14 cellular contexts compared by ENCODE assay signal in the genomic region with DNA sequence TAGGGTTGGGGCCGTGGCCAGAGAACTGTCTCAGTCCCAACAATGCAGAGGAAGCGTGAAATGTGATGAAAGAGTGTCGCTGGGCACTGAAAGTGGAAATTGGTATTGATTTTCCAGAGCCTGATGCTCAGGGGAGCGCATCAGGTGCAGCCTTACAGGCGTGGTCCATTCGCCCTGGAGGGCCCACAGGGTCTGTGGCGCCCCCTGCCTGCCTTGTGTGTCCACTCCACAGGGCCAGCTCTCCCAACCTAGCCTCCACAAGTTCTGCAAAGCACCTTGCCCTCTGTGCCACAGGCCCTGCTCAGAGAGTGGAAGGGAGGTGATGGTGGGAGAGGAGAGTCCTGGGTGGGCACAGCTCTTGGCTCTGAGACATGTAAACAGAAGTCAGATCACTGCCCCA. TPM values are rescaled to one million over a fixed set of nuclear protein-coding genes. Genes with fewer than 3 reads are reported as not detected.
DNase-seq lines count a peak whose midpoint lies in the region; ATAC-seq and TF ChIP-seq lines count a peak whose summit lies in the region.
"Had no signal": no experiment of that assay in that cellular context is flagged by ENCODE, and none has a peak within 500 bp of the region (broad histone marks: within the 10 kb centered on the region; RNA-seq: fewer than 3 reads in every experiment).

No MANE protein-coding gene starts in this region.

- H4K91ac ChIP-seq in mesenchymal stem cell (ENCODE audit: low read length): no peak overlapping the region

- H3K27ac ChIP-seq in PC-3 (ENCODE audit: low read length): no peak overlapping the region
- no peak overlapping the region for H3K27ac ChIP-seq in ovary
- H3K27ac ChIP-seq in mesenchymal stem cell (ENCODE audit: low read length, poor library complexity, severe bottlenecking): no peak overlapping the region
- H3K27ac ChIP-seq in CD8-positive, alpha-beta memory T cell (ENCODE audit: low read depth, low read length): no peak overlapping the region
- H3K27ac ChIP-seq: adrenal gland, tibial nerve had no signal

- H3K9me2 ChIP-seq in PC-3 (replicated peaks; ENCODE audit: low read length): no peaks in the 10 kb centered on the region

- TF ChIP-seq CTCF in GM12865 (IDR thresholded peaks at IDR 0.05; ENCODE audit: insufficient read depth, low read depth, low read length, missing control alignments) (peak; percentile 24), PC-3 (conservative IDR thresholded peaks at IDR 0.05; ENCODE audit: low read depth, low read length) (0 out of 2 replicates have a peak, but pooled peaks have one; percentile 22), kidney epithelial cell (IDR thresholded peaks at IDR 0.05; ENCODE audit: insufficient read depth, low read length, poor library complexity, severe bottlenecking) (peak; percentile 14), ovary (IDR thresholded peaks at IDR 0.05) (no peak)

- H2BK15ac ChIP-seq in mesenchymal stem cell (ENCODE audit: low read depth, poor library complexity, severe bottlenecking): no peak overlapping the region

- H3K9me3 Mint-ChIP-seq in CD8-positive, alpha-beta memory T cell: no peaks in the 10 kb centered on the region
- H3K9me3 Mint-ChIP-seq: activated CD4-positive, alpha-beta T cell treated with anti-CD3 and anti-CD28 coated beads, Interleukin-2, amount 10 ng/mL, durations not matched to agents 24 days and 14 days had no signal

- H3K4me1 ChIP-seq in PC-3 (ENCODE audit: insufficient read depth, low read length) (no peaks in the 10 kb centered on the region), ovary (ENCODE audit: insufficient read depth) (peaks cover 2% of the 10 kb centered on the region), mesenchymal stem cell (ENCODE audit: control insufficient read depth, insufficient read depth, low read depth, low read length) (no peaks in the 10 kb centered on the region)
- H3K4me1 ChIP-seq in CD8-positive, alpha-beta memory T cell (ENCODE audit: insufficient read depth, low read length): no peaks in the 10 kb centered on the region
- H3K4me1 ChIP-seq: adrenal gland, tibial nerve had no signal

- POLR2A ChIA-PET in PC-3 (lab: Charles Lee; ENCODE audit: unreplicated experiment): no interaction called here
- POLR2A ChIA-PET in CD8-positive, alpha-beta memory T cell (lab: Charles Lee): no interaction called here

- H3K18ac ChIP-seq in mesenchymal stem cell (ENCODE audit: low read depth in 1 of 2, low read length in 2 of 2): no peak overlapping the region

- no peak overlapping the region for H3K14ac ChIP-seq in mesenchymal stem cell (ENCODE audit: low read length in 2 of 2)

- CTCF ChIA-PET in PC-3 (lab: Charles Lee): no interaction called here
- CTCF ChIA-PET in CD8-positive, alpha-beta memory T cell (lab: Charles Lee): no interaction called here

- no peak overlapping the region for H2AK5ac ChIP-seq in mesenchymal stem cell (ENCODE audit: low read length, severe bottlenecking)

- no peak overlapping the region for H2BK120ac ChIP-seq in mesenchymal stem cell (ENCODE audit: low read depth, low read length)

- peaks cover 4 to 7% of the 10 kb centered on the region in 2 donors for H3K27me3 Mint-ChIP-seq in CD8-positive, alpha-beta memory T cell

- no TSS peak for BruUV-seq in PC-3 (replicated peaks; lab: Mats Ljungman, UMichigan)

- H3K79me1 ChIP-seq in mesenchymal stem cell (replicated peaks; ENCODE audit: low read length, poor library complexity, severe bottlenecking): no peaks in the 10 kb centered on the region

- H3F3A ChIP-seq in PC-3 (ENCODE audit: low read length, unreplicated experiment): no peaks in the 10 kb centered on the region

- no peak overlapping the region for H3K4me3 Mint-ChIP-seq in CD8-positive, alpha-beta memory T cell
- H3K4me3 Mint-ChIP-seq: activated CD4-positive, alpha-beta T cell treated with anti-CD3 and anti-CD28 coated beads, Interleukin-2, amount 10 ng/mL, durations not matched to agents 24 days and 14 days had no signal

- H3K4me2 ChIP-seq in PC-3 (ENCODE audit: low read length) (no peak overlapping the region), mesenchymal stem cell (ENCODE audit: low read length, poor library complexity, severe bottlenecking) (no peak overlapping the region)

- no peaks in the 10 kb centered on the region for H3K79me2 ChIP-seq in PC-3 (ENCODE audit: low read length)

- H2BK5ac ChIP-seq in mesenchymal stem cell (ENCODE audit: low read depth, low read length, poor library complexity, severe bottlenecking): no peak overlapping the region

- DNase-seq in NCI-H1436 (lab: John Stamatoyannopoulos, UW) (peak; percentile 54), NCI-H1436 treated with DMSO at 0.1 percent for 48 hours (lab: John Stamatoyannopoulos, UW) (no peak), GM12865 (ENCODE audit: low read depth) (no peak), PC-3 (no peak), kidney epithelial cell (ENCODE audit: low read depth) (no peak), ovary (no peak), mesenchymal stem cell (no peak)
- no peak for DNase-seq in CD8-positive, alpha-beta memory T cell
- DNase-seq: activated CD4-positive, alpha-beta T cell treated with anti-CD3 and anti-CD28 coated beads, Interleukin-2, amount 10 ng/mL, durations not matched to agents 24 days and 14 days; adrenal gland; MM.1S had no signal

- H4K8ac ChIP-seq in mesenchymal stem cell (ENCODE audit: low read length): no peak overlapping the region

- H3K4me3 ChIP-seq in GM12865 (ENCODE audit: low read depth, low read length) (no peak overlapping the region), PC-3 (ENCODE audit: low read length) (no peak overlapping the region), kidney epithelial cell (ENCODE audit: low read depth, low read length) (no peak overlapping the region), ovary (no peak overlapping the region), mesenchymal stem cell (ENCODE audit: insufficient read depth in 1 of 2, low read depth in 1 of 2, low read length in 2 of 2) (no peak overlapping the region)
- no peak overlapping the region for H3K4me3 ChIP-seq in CD8-positive, alpha-beta memory T cell (ENCODE audit: low read length)
- H3K4me3 ChIP-seq: adrenal gland, tibial nerve had no signal

- H3K27ac Mint-ChIP-seq in CD8-positive, alpha-beta memory T cell: no peak overlapping the region
- H3K27ac Mint-ChIP-seq: activated CD4-positive, alpha-beta T cell treated with anti-CD3 and anti-CD28 coated beads, Interleukin-2, amount 10 ng/mL, durations not matched to agents 24 days and 14 days had no signal

- H3K9ac ChIP-seq in PC-3 (ENCODE audit: low read length) (no peak overlapping the region), mesenchymal stem cell (ENCODE audit: low read length) (no peak overlapping the region)

- no peaks in the 10 kb centered on the region for H4K20me1 ChIP-seq in PC-3 (ENCODE audit: low read length)

- H3K36me3 Mint-ChIP-seq in CD8-positive, alpha-beta memory T cell: no peaks in the 10 kb centered on the region

- TF ChIP-seq POLR2A in ovary (IDR thresholded peaks at IDR 0.05): no peak

- no peak for TF ChIP-seq EP300 in ovary (IDR thresholded peaks at IDR 0.05)

- intact Hi-C loops in PC-3 (cut with micrococcal nuclease) (no loop called here), ovary (cut with DNase I) (no loop called here)

- no peak overlapping the region for H2BK12ac ChIP-seq in mesenchymal stem cell (ENCODE audit: low read length in 2 of 2)

- H3K23ac ChIP-seq in mesenchymal stem cell (ENCODE audit: low read length in 2 of 2): no peak overlapping the region

- H3K4me1 Mint-ChIP-seq in CD8-positive, alpha-beta memory T cell: no peaks in the 10 kb centered on the region
- H3K4me1 Mint-ChIP-seq: activated CD4-positive, alpha-beta T cell treated with anti-CD3 and anti-CD28 coated beads, Interleukin-2, amount 10 ng/mL, durations not matched to agents 24 days and 14 days had no signal

- no peak overlapping the region for H3K4ac ChIP-seq in mesenchymal stem cell (ENCODE audit: low read depth in 1 of 2, low read length in 2 of 2)

- WGBS in ovary, 3 donors: 79 to 84% (median 80%) methylated on average over 7 of the region's 7 CpGs
- 60% methylated on average over 6 of the region's 7 CpGs for WGBS in mesenchymal stem cell

- no peaks in the 10 kb centered on the region for H3K36me3 ChIP-seq in PC-3 (ENCODE audit: low read depth, low read length)
- no peaks in the 10 kb centered on the region for H3K36me3 ChIP-seq in kidney epithelial cell (ENCODE audit: control insufficient read depth, insufficient read depth, low read length)
- no peaks in the 10 kb centered on the region for H3K36me3 ChIP-seq in ovary
- no peaks in the 10 kb centered on the region for H3K36me3 ChIP-seq in mesenchymal stem cell (ENCODE audit: control insufficient read depth in 1 of 2, insufficient read depth in 2 of 2, low read depth in 1 of 2, low read length in 2 of 2)
- H3K36me3 ChIP-seq in CD8-positive, alpha-beta memory T cell (ENCODE audit: insufficient read depth, low read length): no peaks in the 10 kb centered on the region
- H3K36me3 ChIP-seq: adrenal gland, tibial nerve had no signal

- H3K9me3 ChIP-seq in PC-3 (ENCODE audit: low read length) (no peaks in the 10 kb centered on the region), ovary (no peaks in the 10 kb centered on the region), mesenchymal stem cell (ENCODE audit: control insufficient read depth, low read length) (no peaks in the 10 kb centered on the region)
- H3K9me3 ChIP-seq in CD8-positive, alpha-beta memory T cell (ENCODE audit: low read length): no peaks in the 10 kb centered on the region
- H3K9me3 ChIP-seq: adrenal gland, tibial nerve had no signal

- H3K27me3 ChIP-seq in PC-3 (ENCODE audit: low read length): peaks cover 44% of the 10 kb centered on the region
- H3K27me3 ChIP-seq in kidney epithelial cell (ENCODE audit: control insufficient read depth, insufficient read depth, low read length): peaks cover 8% of the 10 kb centered on the region
- H3K27me3 ChIP-seq in ovary: no peaks in the 10 kb centered on the region
- H3K27me3 ChIP-seq in mesenchymal stem cell (ENCODE audit: control insufficient read depth in 1 of 2, insufficient read depth in 1 of 2, low read length in 2 of 2): peaks cover 32 to 87% of the 10 kb centered on the region in 2 experiments
- H3K27me3 ChIP-seq in CD8-positive, alpha-beta memory T cell (ENCODE audit: insufficient read depth, low read length, poor library complexity, severe bottlenecking): no peaks in the 10 kb centered on the region
- H3K27me3 ChIP-seq: adrenal gland, tibial nerve had no signal

- no peak for ATAC-seq in PC-3

- H2AFZ ChIP-seq in PC-3 (ENCODE audit: low read length) (no peak overlapping the region), mesenchymal stem cell (ENCODE audit: low read depth, low read length) (no peak overlapping the region)

RNA-seq across cellular contexts. Expression of a gene that starts 54.9 kb away (rescaled TPM):
- total RNA-seq in PC-3 (2014; rRNA removed) (0.15 TPM in 1 of 2 replicates, not detected in the other), kidney epithelial cell (0.50 and 0.75 TPM in 2 replicates), ovary (under 1 TPM in 2 of 7 donors, not detected in 5; 0.32 to 0.55 TPM)
- under 1 TPM in 1 of 2 donors, not detected in 1; 0.18 TPM for polyA plus RNA-seq in ovary
- not detected for polyA plus RNA-seq in mesenchymal stem cell (2013, experiment 1 of 2)
- not detected for polyA plus RNA-seq in mesenchymal stem cell (2013, experiment 2 of 2)
- not detected for total RNA-seq in CD8-positive, alpha-beta memory T cell
- 0.29 TPM for polyA plus RNA-seq in CD8-positive, alpha-beta memory T cell
- total RNA-seq: activated CD4-positive, alpha-beta T cell treated with anti-CD3 and anti-CD28 coated beads, Interleukin-2, amount 10 ng/mL, durations not matched to agents 24 days and 14 days; osteoblast; tibial nerve had no signal
- polyA plus RNA-seq: AG04450 had no signal

Comparison
In these comparisons a context has a peak if more than half of its experiments do, and no peak if none do; other contexts are left out.
1. CTCF ChIP-seq: peak in GM12865 (single experiment), PC-3 (single experiment) and kidney epithelial cell (single experiment); none in ovary (0 of 3).